ENCODE assay signal across 11 cellular contexts in the genomic region with DNA sequence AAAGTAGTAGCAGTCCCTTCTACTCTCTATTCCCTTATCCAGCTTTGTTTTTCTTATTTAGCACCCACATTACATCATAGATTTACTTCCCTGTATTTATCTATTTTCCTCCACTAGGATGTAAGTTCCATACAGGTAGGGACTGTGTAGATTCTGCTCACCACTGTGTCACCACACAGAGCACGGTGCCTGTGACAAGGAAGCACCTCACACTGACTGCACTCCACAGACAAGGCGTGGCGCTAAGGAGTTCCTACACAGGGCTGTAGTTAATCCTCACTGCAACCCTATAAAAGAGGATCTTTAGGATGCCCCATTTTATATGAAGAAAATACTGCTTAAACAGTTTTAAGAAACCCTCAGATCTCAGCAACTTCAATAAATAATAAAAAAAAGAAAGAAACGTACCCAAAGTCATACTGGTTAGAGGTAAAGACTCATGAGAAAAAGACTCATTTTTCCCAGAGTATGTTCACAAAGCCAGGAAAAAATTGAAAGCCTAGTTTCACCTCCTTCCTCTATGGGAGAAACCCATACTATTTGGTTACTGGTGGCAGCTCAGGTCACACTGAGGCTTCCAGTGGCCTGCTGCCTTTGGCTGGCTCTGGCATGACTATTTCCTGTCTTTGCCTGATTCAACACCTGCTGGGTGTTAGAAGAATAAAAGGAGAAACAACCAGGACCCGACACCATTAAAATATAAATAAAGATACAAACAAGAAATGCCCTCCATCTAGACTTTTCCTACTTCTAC. TPM values are rescaled to one million over a fixed set of nuclear protein-coding genes. Genes with fewer than 3 reads are reported as not detected.
DNase-seq lines count a peak whose midpoint lies in the region; ATAC-seq, FAIRE-seq and TF ChIP-seq lines count a peak whose summit lies in the region.
"Had no signal": no experiment of that assay in that cellular context is flagged by ENCODE, and none has a peak within 500 bp of the region (broad histone marks: within the 10 kb centered on the region; RNA-seq: fewer than 3 reads in every experiment).

No MANE protein-coding gene starts in this region.

- SMC1A ChIA-PET in GM12878 (lab: Charles Lee; ENCODE audit: uncharacterized antibody, unreplicated experiment), result interaction anchor here (0.8 to 18.4 kb wide), 11 partner anchors 8 to 61 kb away, joined by 4 to 308 read pairs (median 6); no protein-coding TSS in a partner anchor

- peaks cover 54% of the 10 kb centered on the region for H3K4me1 ChIP-seq in GM12878 (ENCODE audit: control insufficient read depth, insufficient read depth, low read length)
- H3K4me1 ChIP-seq in stomach, result peaks cover 29 to 60% (median 46%) of the 10 kb centered on the region in 4 donors
- H3K4me1 ChIP-seq in trophoblast cell (ENCODE audit: control insufficient read depth in 1 of 2, insufficient read depth in 2 of 2, low read length in 2 of 2), result peaks cover 3 to 5% of the 10 kb centered on the region in 2 experiments

- peaks cover 7 to 37% of the 10 kb centered on the region in 2 experiments for H3K36me3 ChIP-seq in GM12878 (ENCODE audit: control insufficient read depth in 2 of 2, insufficient read depth in 2 of 2, low read length in 1 of 2)
- H3K36me3 ChIP-seq in stomach, result peaks cover 15 to 55% (median 48%) of the 10 kb centered on the region in 4 donors
- H3K36me3 ChIP-seq in trophoblast cell (ENCODE audit: control insufficient read depth in 1 of 2, insufficient read depth in 2 of 2, low read length in 2 of 2), result peaks cover 9 to 17% of the 10 kb centered on the region in 2 experiments

- BruUV-seq in GM12878 (replicated peaks; lab: Mats Ljungman, UMichigan), result no TSS peak

- peaks cover 61% of the 10 kb centered on the region for H3K36me3 Mint-ChIP-seq in activated naive CD4-positive, alpha-beta T cell treated with anti-CD3 and anti-CD28 coated beads, Interleukin-2, amount 10 ng/mL, durations not matched to agents 7 days and 5 days

- H2BK12ac ChIP-seq in trophoblast cell (ENCODE audit: low read length), result no peak overlapping the region

- H3K79me1 ChIP-seq in trophoblast cell (ENCODE audit: low read length), result no peaks in the 10 kb centered on the region

- no peak for TF ChIP-seq RAD21 in GM12878 (IDR thresholded peaks at IDR 0.05; ENCODE audit: insufficient read depth, low read depth, low read length)

- no peak for TF ChIP-seq EP300 in GM12878 (IDR thresholded peaks at IDR 0.05; ENCODE audit: borderline replicate concordance in 1 of 2, control insufficient read depth in 1 of 2, low read depth in 2 of 2, low read length in 2 of 2)
- TF ChIP-seq EP300 in stomach (IDR thresholded peaks at IDR 0.05), result no peak

- H3K4me1 Mint-ChIP-seq in activated naive CD4-positive, alpha-beta T cell treated with anti-CD3 and anti-CD28 coated beads, Interleukin-2, amount 10 ng/mL, durations not matched to agents 7 days and 5 days, result peaks cover 17% of the 10 kb centered on the region

- H3K9me3 ChIP-seq in GM12878 (replicated peaks; ENCODE audit: control insufficient read depth, insufficient read depth, low read length) (no peaks in the 10 kb centered on the region), stomach (no peaks in the 10 kb centered on the region), trophoblast cell (ENCODE audit: insufficient read depth, low read depth, low read length) (no peaks in the 10 kb centered on the region)

- in situ Hi-C loops in GM12878 (cut with MboI), result no loop called here

- H3K4me3 ChIP-seq in GM12878 (no peak overlapping the region), stomach (no peak overlapping the region), trophoblast cell (ENCODE audit: low read depth, low read length) (no peak overlapping the region)

- 77% methylated on average over 5 of the region's 5 CpGs for WGBS in GM12878 (ENCODE audit: insufficient coverage, insufficient replicate concordance, low lambda C conversion rate, missing lambda C conversion rate)
- 76 to 90% (median 87%) methylated on average over 5 of the region's 5 CpGs for WGBS in stomach, 5 donors
- WGBS in trophoblast cell (ENCODE audit: extremely low coverage, insufficient coverage, insufficient read length), result no CpG with 5 or more reads among the region's 5 CpGs

- H3K27me3 ChIP-seq in GM12878 (replicated peaks in 1 of 2; ENCODE audit: control insufficient read depth in 2 of 2, insufficient read depth in 2 of 2, low read length in 1 of 2) (no peaks in the 10 kb centered on the region), stomach (no peaks in the 10 kb centered on the region), trophoblast cell (ENCODE audit: insufficient read depth, low read length) (no peaks in the 10 kb centered on the region)
- H3K27me3 ChIP-seq: brain microvascular endothelial cell had no signal

- no peak overlapping the region for H2BK120ac ChIP-seq in trophoblast cell (ENCODE audit: insufficient read depth, low read length, poor library complexity)

- H3K18ac ChIP-seq in trophoblast cell (ENCODE audit: low read length), result no peak overlapping the region

- H3K4ac ChIP-seq in trophoblast cell (ENCODE audit: low read depth, low read length), result no peak overlapping the region

- H3K27ac Mint-ChIP-seq in activated naive CD4-positive, alpha-beta T cell treated with anti-CD3 and anti-CD28 coated beads, Interleukin-2, amount 10 ng/mL, durations not matched to agents 7 days and 5 days, result peak overlapping the region; percentile 58

- peaks cover 56% of the 10 kb centered on the region for H3K79me2 ChIP-seq in GM12878 (ENCODE audit: control insufficient read depth, insufficient read depth, low read length)
- no peaks in the 10 kb centered on the region for H3K79me2 ChIP-seq in trophoblast cell (ENCODE audit: control insufficient read depth, insufficient read depth, low read length, poor library complexity)

- no peak overlapping the region for H3K4me2 ChIP-seq in GM12878 (ENCODE audit: control insufficient read depth, insufficient read depth)
- no peak overlapping the region for H3K4me2 ChIP-seq in trophoblast cell (ENCODE audit: low read length)

- 0 out of 2 replicates have a peak overlapping the region, but pooled peaks have one; percentile 3 for H3K27ac ChIP-seq in GM12878 (ENCODE audit: control insufficient read depth, insufficient read depth)
- peak overlapping the region in 3 of 5 donors; percentile 61 to 64 (median 63) for H3K27ac ChIP-seq in stomach
- H3K27ac ChIP-seq in trophoblast cell (ENCODE audit: low read depth, low read length), result no peak overlapping the region
- H3K27ac ChIP-seq: brain microvascular endothelial cell had no signal

- H4K8ac ChIP-seq in trophoblast cell (ENCODE audit: low read depth, low read length), result no peak overlapping the region

- H4K91ac ChIP-seq in trophoblast cell (ENCODE audit: low read depth, low read length), result no peak overlapping the region

- no peak overlapping the region for H3K23ac ChIP-seq in trophoblast cell (ENCODE audit: low read length)

- TF ChIP-seq CTCF in GM12878 (IDR thresholded peaks at IDR 0.05 in 2 of 3, conservative IDR thresholded peaks at IDR 0.05 in 1 of 3; ENCODE audit: control insufficient read depth in 2 of 3, extremely low read depth in 1 of 3, insufficient read depth in 1 of 3, low read depth in 3 of 3, low read length in 3 of 3) (no peak), stomach (IDR thresholded peaks at IDR 0.05) (no peak)

- H3K4me3 Mint-ChIP-seq in activated naive CD4-positive, alpha-beta T cell treated with anti-CD3 and anti-CD28 coated beads, Interleukin-2, amount 10 ng/mL, durations not matched to agents 7 days and 5 days, result no peak overlapping the region

- TF ChIP-seq POLR2A in GM12878 (IDR thresholded peaks at IDR 0.05; ENCODE audit: low read depth, low read length), result no peak
- TF ChIP-seq POLR2A in stomach (IDR thresholded peaks at IDR 0.05), result no peak

- H4K12ac ChIP-seq in trophoblast cell (ENCODE audit: low read depth, low read length), result no peak overlapping the region

- no peak overlapping the region for H2BK5ac ChIP-seq in trophoblast cell (ENCODE audit: low read depth, low read length, poor library complexity)

- H3K9me3 Mint-ChIP-seq in activated naive CD4-positive, alpha-beta T cell treated with anti-CD3 and anti-CD28 coated beads, Interleukin-2, amount 10 ng/mL, durations not matched to agents 7 days and 5 days, result no peaks in the 10 kb centered on the region

- H4K20me1 ChIP-seq in GM12878 (ENCODE audit: control insufficient read depth, insufficient read depth), result no peaks in the 10 kb centered on the region

- H3K9ac ChIP-seq in GM12878 (ENCODE audit: control insufficient read depth, insufficient read depth, low read length) (no peak overlapping the region), trophoblast cell (ENCODE audit: low read length) (no peak overlapping the region)

- H3K27me3 Mint-ChIP-seq in activated naive CD4-positive, alpha-beta T cell treated with anti-CD3 and anti-CD28 coated beads, Interleukin-2, amount 10 ng/mL, durations not matched to agents 7 days and 5 days, result no peaks in the 10 kb centered on the region

- CTCF ChIA-PET in activated naive CD4-positive, alpha-beta T cell treated with anti-CD3 and anti-CD28 coated beads, Interleukin-2, amount 10 ng/mL, durations not matched to agents 7 days and 5 days (lab: Charles Lee), result interaction anchor here (0.8 to 1.2 kb wide), 5 partner anchors 61 to 70 kb away, joined by 3 to 4 read pairs (median 3); a partner anchor contains a TSS
- CTCF ChIA-PET in GM12878 (lab: Yijun Ruan, JAX), result interaction anchor here (0.7 to 1.6 kb wide), 7 partner anchors 9 to 107 kb away, joined by 3 to 6 read pairs (median 4); a partner anchor contains a TSS

- no peak for FAIRE-seq in GM12878 (lab: Jason Lieb, UNC)

- H2AFZ ChIP-seq in GM12878 (ENCODE audit: control insufficient read depth, low read depth, low read length) (no peak overlapping the region), trophoblast cell (ENCODE audit: insufficient read depth, low read length, poor library complexity) (no peak overlapping the region)

- intact Hi-C loops in GM12878 (cut with micrococcal nuclease; ENCODE audit: unreplicated experiment), result loop anchor here (10.0 kb wide), 1 partner anchor 346 kb away; no protein-coding TSS in a partner anchor
- intact Hi-C loops in left colon (cut with DNase I, micrococcal nuclease), result no loop called here
- intact Hi-C loops in stomach (cut with DNase I; ENCODE audit: low total_unique reads), result no loop called here

- RAD21 ChIA-PET in GM12878 (lab: Charles Lee; ENCODE audit: unreplicated experiment), result interaction anchor here (0.7 to 1.4 kb wide), 7 partner anchors 11 to 67 kb away, joined by 3 to 7 read pairs (median 4); no protein-coding TSS in a partner anchor

- DNase-seq in activated naive CD4-positive, alpha-beta T cell treated with anti-CD3 and anti-CD28 coated beads, Interleukin-2, amount 10 ng/mL, durations not matched to agents 7 days and 5 days, result no peak
- DNase-seq in activated naive CD4-positive, alpha-beta T cell treated with anti-CD3 and anti-CD28 coated beads, Interleukin-2, amount 50 U/mL, for 16 hours, result no peak
- DNase-seq in GM12878 (ENCODE audit: low read depth, low spot score), result no peak
- DNase-seq in left colon, result peak; percentile 58 to 65
- peak; percentile 45 for DNase-seq in stomach
- DNase-seq in NCI-H524 (lab: John Stamatoyannopoulos, UW), result no peak
- DNase-seq in NCI-H2081 (lab: John Stamatoyannopoulos, UW), result no peak
- no peak for DNase-seq in trophoblast cell
- DNase-seq: activated T-cell treated with anti-CD3 and anti-CD28 coated beads, Interleukin-2, amount 50 U/mL, for 48 hours; brain microvascular endothelial cell; KBM-7 had no signal

- ATAC-seq in GM12878 (no peak), left colon (peak; percentile 88)

- no peak overlapping the region for H3K14ac ChIP-seq in trophoblast cell (ENCODE audit: low read length)

- no peak overlapping the region for H2AK5ac ChIP-seq in trophoblast cell (ENCODE audit: low read length)

- POLR2A ChIA-PET in GM12878 (lab: Charles Lee), result interaction anchor here (0.5 to 1.5 kb wide), 8 partner anchors 10 to 251 kb away, joined by 3 to 6 read pairs (median 4); no protein-coding TSS in a partner anchor

RNA-seq across cellular contexts. Expression of a gene that starts 36.9 kb away (rescaled TPM):
- total RNA-seq in GM12878 (2013; cell fraction: nucleolus; rRNA removed), result 1.8 and 5.8 TPM in 2 replicates
- total RNA-seq in GM12878 (2014; rRNA removed) (0.87 and 1.1 TPM in 2 replicates), GM12878 (2014; rRNA removed; fragmentation: Illumina TruSeq; extraction: Trizol) (1.1 TPM in 2 replicates), GM12878 (2021) (0.88 and 2.0 TPM in 2 replicates), left colon (under 1 TPM; 0.25 to 0.37 TPM), stomach (under 1 TPM in 2 of 5 donors, not detected in 3; 0.58 to 0.73 TPM)
- 0.88 TPM for polyA plus RNA-seq in GM12878 (2011; ENCODE audit: low read depth)
- polyA plus RNA-seq in GM12878 (2011; rRNA removed) (1.7 and 4.0 TPM in 2 replicates), GM12878 (2014; fragmentation: Illumina TruSeq; extraction: Trizol) (1.4 and 1.9 TPM in 2 replicates), GM12878 (2014; fragmentation: Nextera tagmentation; extraction: Ambion mirVana) (1 to 10 TPM; 1.2 to 2.0 TPM), GM12878 (2014; rRNA removed) (1.4 and 1.7 TPM in 2 replicates), GM12878 (2016; fragmentation: Nextera tagmentation; extraction: Ambion mirVana) (1 to 10 TPM in 1 of 2 experiments, under 1 TPM in 1; 0.54 to 1.3 TPM), stomach (under 1 TPM; 0.23 to 0.31 (median 0.25) TPM)
- polyA plus RNA-seq in GM12878 (2011; cell fraction: cytosol; rRNA removed), result 1.0 TPM in 2 replicates
- polyA plus RNA-seq in GM12878 (2011; cell fraction: nucleus; rRNA removed), result 1.0 and 1.3 TPM in 2 replicates
- 0.92 and 1.0 TPM in 2 replicates for polyA plus RNA-seq in GM12878 (2012)
- 1.8 and 2.0 TPM in 2 replicates for polyA minus RNA-seq in GM12878 (2011; rRNA and poly(A)+ RNA removed)
- polyA minus RNA-seq in GM12878 (2011; cell fraction: cytosol; rRNA and poly(A)+ RNA removed), result 0.31 TPM in 1 of 2 replicates, not detected in the other
- 0.24 and 0.86 TPM in 2 replicates for polyA minus RNA-seq in GM12878 (2011; cell fraction: nucleus; rRNA and poly(A)+ RNA removed)
- 0.08 and 0.11 TPM in 2 replicates for polyA plus RNA-seq in trophoblast cell (2013)

RNA-seq across cellular contexts. Expression of a gene that starts 37.1 kb away (rescaled TPM):
- total RNA-seq in GM12878 (2013; cell fraction: nucleolus; rRNA removed), result 160 and 167 TPM in 2 replicates
- total RNA-seq in GM12878 (2014; rRNA removed), result 65.3 and 82.1 TPM in 2 replicates
- 105 and 109 TPM in 2 replicates for total RNA-seq in GM12878 (2014; rRNA removed; fragmentation: Illumina TruSeq; extraction: Trizol)
- 78.8 and 79.4 TPM in 2 replicates for total RNA-seq in GM12878 (2021)
- polyA plus RNA-seq in GM12878 (2011; ENCODE audit: low read depth), result 91.8 TPM
- 203 and 283 TPM in 2 replicates for polyA plus RNA-seq in GM12878 (2011; rRNA removed)
- 90.5 and 98.1 TPM in 2 replicates for polyA plus RNA-seq in GM12878 (2011; cell fraction: cytosol; rRNA removed)
- 141 and 158 TPM in 2 replicates for polyA plus RNA-seq in GM12878 (2011; cell fraction: nucleus; rRNA removed)
- 100 and 105 TPM in 2 replicates for polyA plus RNA-seq in GM12878 (2012)
- polyA plus RNA-seq in GM12878 (2014; fragmentation: Illumina TruSeq; extraction: Trizol), result 178 and 317 TPM in 2 replicates
- 100 to 1,000 TPM; 290 to 405 TPM for polyA plus RNA-seq in GM12878 (2014; fragmentation: Nextera tagmentation; extraction: Ambion mirVana)
- 153 and 210 TPM in 2 replicates for polyA plus RNA-seq in GM12878 (2014; rRNA removed)
- 100 to 1,000 TPM; 251 to 261 TPM for polyA plus RNA-seq in GM12878 (2016; fragmentation: Nextera tagmentation; extraction: Ambion mirVana)
- polyA minus RNA-seq in GM12878 (2011; rRNA and poly(A)+ RNA removed), result 67.7 and 92.7 TPM in 2 replicates
- polyA minus RNA-seq in GM12878 (2011; cell fraction: cytosol; rRNA and poly(A)+ RNA removed), result 23.9 and 25.2 TPM in 2 replicates
- polyA minus RNA-seq in GM12878 (2011; cell fraction: nucleus; rRNA and poly(A)+ RNA removed), result 33.1 and 41.8 TPM in 2 replicates
- 100 to 1,000 TPM in 1 of 2 donors, 10 to 100 TPM in 1; 99.0 to 114 TPM for total RNA-seq in left colon
- 100 to 1,000 TPM in 3 of 5 donors, 10 to 100 TPM in 1, 1 to 10 TPM in 1; 7.8 to 192 (median 101) TPM for total RNA-seq in stomach
- 100 to 1,000 TPM; 160 to 185 (median 167) TPM for polyA plus RNA-seq in stomach
- 110 and 119 TPM in 2 replicates for polyA plus RNA-seq in trophoblast cell (2013)

RNA-seq across cellular contexts. Expression of a gene that starts 44.1 kb away (rescaled TPM):
- 97.8 and 98.0 TPM in 2 replicates for total RNA-seq in GM12878 (2013; cell fraction: nucleolus; rRNA removed)
- 8.3 and 9.1 TPM in 2 replicates for total RNA-seq in GM12878 (2014; rRNA removed)
- 13.4 and 13.9 TPM in 2 replicates for total RNA-seq in GM12878 (2014; rRNA removed; fragmentation: Illumina TruSeq; extraction: Trizol)
- total RNA-seq in GM12878 (2021), result 31.0 and 31.4 TPM in 2 replicates
- 16.5 TPM for polyA plus RNA-seq in GM12878 (2011; ENCODE audit: low read depth)
- 69.6 and 89.2 TPM in 2 replicates for polyA plus RNA-seq in GM12878 (2011; rRNA removed)
- 26.8 and 32.6 TPM in 2 replicates for polyA plus RNA-seq in GM12878 (2011; cell fraction: cytosol; rRNA removed)
- 36.0 and 57.5 TPM in 2 replicates for polyA plus RNA-seq in GM12878 (2011; cell fraction: nucleus; rRNA removed)
- polyA plus RNA-seq in GM12878 (2012), result 24.9 and 34.0 TPM in 2 replicates
- 29.8 and 37.9 TPM in 2 replicates for polyA plus RNA-seq in GM12878 (2014; fragmentation: Illumina TruSeq; extraction: Trizol)
- 1 to 10 TPM; 5.0 to 8.9 TPM for polyA plus RNA-seq in GM12878 (2014; fragmentation: Nextera tagmentation; extraction: Ambion mirVana)
- 24.8 and 25.9 TPM in 2 replicates for polyA plus RNA-seq in GM12878 (2014; rRNA removed)
- 10 to 100 TPM in 1 of 2 experiments, 1 to 10 TPM in 1; 4.0 to 11.3 TPM for polyA plus RNA-seq in GM12878 (2016; fragmentation: Nextera tagmentation; extraction: Ambion mirVana)
- 80.9 and 102 TPM in 2 replicates for polyA minus RNA-seq in GM12878 (2011; rRNA and poly(A)+ RNA removed)
- 29.1 and 29.5 TPM in 2 replicates for polyA minus RNA-seq in GM12878 (2011; cell fraction: cytosol; rRNA and poly(A)+ RNA removed)
- 34.9 and 43.1 TPM in 2 replicates for polyA minus RNA-seq in GM12878 (2011; cell fraction: nucleus; rRNA and poly(A)+ RNA removed)
- 10 to 100 TPM; 30.7 to 32.4 TPM for total RNA-seq in left colon
- 10 to 100 TPM; 14.6 to 46.4 (median 31.0) TPM for total RNA-seq in stomach
- 10 to 100 TPM in 1 of 3 donors, 1 to 10 TPM in 2; 8.2 to 10.7 (median 8.3) TPM for polyA plus RNA-seq in stomach
- 9.9 and 10.1 TPM in 2 replicates for polyA plus RNA-seq in trophoblast cell (2013)

Comparison
In these comparisons a context has a peak if more than half of its experiments do, and no peak if none do; other contexts are left out.
1. DNase-seq: peak in left colon (2 of 2) and stomach (single experiment); none in activated naive CD4-positive, alpha-beta T cell treated with anti-CD3 and anti-CD28 coated beads, Interleukin-2, amount 10 ng/mL, durations not matched to agents 7 days and 5 days (single experiment), activated naive CD4-positive, alpha-beta T cell treated with anti-CD3 and anti-CD28 coated beads, Interleukin-2, amount 50 U/mL, for 16 hours (single experiment), GM12878 (single experiment), NCI-H524 (0 of 2), NCI-H2081 (0 of 2) and trophoblast cell (0 of 2).